ENCODE assay signal across 24 cellular contexts in genomic region chr2:74235041-74235440, GRCh38. TPM values are rescaled to one million over a fixed set of nuclear protein-coding genes. Genes with fewer than 3 reads are reported as not detected.
A peak's percentile ranks its signal among the peaks of the same experiment; 100 is the strongest.
DNase-seq lines count a peak whose midpoint lies in the region; ATAC-seq and TF ChIP-seq lines count a peak whose summit lies in the region.
"Had no signal": no experiment of that assay in that cellular context is flagged by ENCODE, and none has a peak within 500 bp of the region (broad histone marks: within the 10 kb centered on the region; RNA-seq: fewer than 3 reads in every experiment).

No MANE protein-coding gene starts in this region.

- peaks cover 5% of the 10 kb centered on the region for H3K9me3 ChIP-seq in osteoblast (ENCODE audit: low read depth, low read length)
- H3K9me3 ChIP-seq: A549, BE2C, BLaER1 had no signal

- peak; percentile 37 for DNase-seq in activated effector memory CD4-positive, alpha-beta T cell treated with anti-CD3 and anti-CD28 coated beads, Interleukin-2, amount 50 U/mL, for 16 hours
- no peak for DNase-seq in activated effector memory CD4-positive, alpha-beta T cell treated with Interleukin-2 at 50 U/mL for 16 hours
- peak; percentile 14 for DNase-seq in left lobe of liver (ENCODE audit: low spot score)
- DNase-seq in osteoblast (ENCODE audit: insufficient read length, low spot score, missing footprints) = peak; percentile 26
- DNase-seq in NCI-H2029 (lab: John Stamatoyannopoulos, UW) = no peak
- DNase-seq in KG1 (lab: John Stamatoyannopoulos, UW) = no peak
- DNase-seq in SKM-1 treated with dmso at 0.1 percent for 144 hours (lab: John Stamatoyannopoulos, UW; ENCODE audit: unreplicated experiment) = no peak
- DNase-seq: BE2C; C1 segment of cervical spinal cord; CD4-positive, alpha-beta memory T cell; CD4-positive, CD25-positive, alpha-beta regulatory T cell; CD8-positive, alpha-beta memory T cell; COR-L47; DMS 273 treated with DMSO at 0.1 percent for 48 hours; DMS153; DMS53; DMS79; DND-41; EL; GDM1 had no signal

- H2AFZ ChIP-seq in osteoblast (ENCODE audit: low read length) = no peak overlapping the region

- no peaks in the 10 kb centered on the region for H4K20me1 ChIP-seq in osteoblast (ENCODE audit: insufficient read depth, low read length)
- H4K20me1 ChIP-seq: BLaER1 had no signal

- no peak overlapping the region for H3K27ac ChIP-seq in osteoblast (ENCODE audit: low read depth, low read length)
- H3K27ac ChIP-seq: 22Rv1, A549, BLaER1 had no signal

- no peak for TF ChIP-seq CTCF in osteoblast (IDR thresholded peaks at IDR 0.05; ENCODE audit: extremely low read depth, low read depth, low read length)

- no peaks in the 10 kb centered on the region for H3K36me3 ChIP-seq in osteoblast (ENCODE audit: insufficient read depth, low read length)
- H3K36me3 ChIP-seq: BE2C, BLaER1 had no signal

- no peaks in the 10 kb centered on the region for H3K79me2 ChIP-seq in osteoblast (ENCODE audit: insufficient read depth, low read length)

- ATAC-seq in left lobe of liver = no peak
- ATAC-seq: A549, GM12878 had no signal

- H3K4me2 ChIP-seq in osteoblast (ENCODE audit: insufficient read depth, low read length) = no peak overlapping the region
- H3K4me2 ChIP-seq: A549, BLaER1 had no signal

- no peak overlapping the region for H3K4me3 ChIP-seq in osteoblast (ENCODE audit: insufficient read depth, low read length)
- H3K4me3 ChIP-seq: A549, BLaER1, GM12878 had no signal

- H3K4me1 ChIP-seq in osteoblast (ENCODE audit: insufficient read depth, low read length) = no peaks in the 10 kb centered on the region
- H3K4me1 ChIP-seq: A549, BE2C, BLaER1 had no signal

- no peaks in the 10 kb centered on the region for H3K27me3 ChIP-seq in osteoblast (ENCODE audit: insufficient read depth, low read length)
- H3K27me3 ChIP-seq: BE2C, BLaER1 had no signal

RNA-seq across cellular contexts. Expression of gene MTHFD2, which starts 36.6 kb away (rescaled TPM):
- total RNA-seq in left lobe of liver (1.7 TPM), osteoblast (261 and 268 TPM in 2 replicates)

RNA-seq across cellular contexts. Expression of gene MOB1A, which starts 56.4 kb away (rescaled TPM):
- total RNA-seq in left lobe of liver (28.4 TPM), osteoblast (122 and 133 TPM in 2 replicates)

Comparison
In these comparisons a context has a peak if more than half of its experiments do, and no peak if none do; other contexts are left out.
1. DNase-seq: peak in activated effector memory CD4-positive, alpha-beta T cell treated with anti-CD3 and anti-CD28 coated beads, Interleukin-2, amount 50 U/mL, for 16 hours (single experiment), left lobe of liver (single experiment) and osteoblast (single experiment); none in activated effector memory CD4-positive, alpha-beta T cell treated with Interleukin-2 at 50 U/mL for 16 hours (single experiment), NCI-H2029 (single experiment), KG1 (single experiment) and SKM-1 treated with dmso at 0.1 percent for 144 hours (single experiment).
2. RNA of gene MTHFD2, which starts 36.6 kb away (total RNA-seq): 261 to 268 TPM in osteoblast; 1.7 TPM in left lobe of liver (single experiment); every median in the first group is over 10 times any median in the second.